14 cellular contexts compared by ENCODE assay signal in the genomic region with DNA sequence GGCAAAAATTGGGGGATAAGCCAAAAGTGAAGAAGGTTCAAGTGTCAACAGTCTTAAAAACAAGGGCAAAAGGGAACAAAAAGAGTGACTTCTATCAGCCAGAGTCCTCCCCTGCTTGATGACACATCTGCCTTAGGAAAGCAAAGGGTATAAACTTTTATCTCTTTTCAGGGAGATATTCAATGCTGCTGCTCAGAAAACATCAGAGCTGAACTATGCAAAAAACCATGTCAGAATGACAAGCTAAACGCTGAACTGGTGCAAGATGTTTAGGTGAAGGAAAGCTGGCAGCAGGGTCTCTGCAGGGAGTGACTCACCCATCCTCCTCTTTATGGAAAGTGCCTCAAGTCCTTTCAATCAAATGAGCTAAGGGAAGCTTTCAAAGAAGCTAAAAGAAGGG. TPM values are rescaled to one million over a fixed set of nuclear protein-coding genes. Genes with fewer than 3 reads are reported as not detected.
DNase-seq lines count a peak whose midpoint lies in the region; ATAC-seq and TF ChIP-seq lines count a peak whose summit lies in the region.
"Had no signal": no experiment of that assay in that cellular context is flagged by ENCODE, and none has a peak within 500 bp of the region (broad histone marks: within the 10 kb centered on the region; RNA-seq: fewer than 3 reads in every experiment).

No MANE protein-coding gene starts in this region.

- peaks cover 9% of the 10 kb centered on the region for H3K4me1 Mint-ChIP-seq in endodermal cell

- no peak overlapping the region for H3K27ac Mint-ChIP-seq in endodermal cell

- TF ChIP-seq CTCF in endodermal cell (conservative IDR thresholded peaks at IDR 0.05), result no peak
- TF ChIP-seq CTCF in omental fat pad (IDR thresholded peaks at IDR 0.05), result no peak

- no peak overlapping the region for H3K4me3 Mint-ChIP-seq in endodermal cell

- no peaks in the 10 kb centered on the region for H3K27me3 ChIP-seq in endodermal cell (ENCODE audit: control insufficient read depth, insufficient read depth, low read length, poor library complexity, severe bottlenecking)
- H3K27me3 ChIP-seq: foreskin keratinocyte, right lobe of liver had no signal

- peaks cover 7% of the 10 kb centered on the region for H3K4me1 ChIP-seq in endodermal cell (ENCODE audit: control insufficient read depth, insufficient read depth, low read length)
- H3K4me1 ChIP-seq: foreskin keratinocyte had no signal

- no peak overlapping the region for H3K9ac ChIP-seq in endodermal cell (ENCODE audit: extremely low read depth, low read length, poor library complexity, severe bottlenecking)

- peaks cover 31% of the 10 kb centered on the region for H3K36me3 ChIP-seq in endodermal cell (ENCODE audit: control insufficient read depth, insufficient read depth, low read length)

- H3K27ac ChIP-seq in endodermal cell (ENCODE audit: low read depth, low read length), result no peak overlapping the region
- H3K27ac ChIP-seq: foreskin keratinocyte, right lobe of liver had no signal

- no peaks in the 10 kb centered on the region for H3K27me3 Mint-ChIP-seq in endodermal cell (ENCODE audit: insufficient read depth)

- H3K36me3 Mint-ChIP-seq in endodermal cell (ENCODE audit: low read depth), result peaks cover 14% of the 10 kb centered on the region

- no peaks in the 10 kb centered on the region for H3K9me3 Mint-ChIP-seq in endodermal cell

- ATAC-seq in omental fat pad (ENCODE audit: low FRiP score), result peak; percentile 88
- no peak for ATAC-seq in HG03457 (IDR thresholded peaks at IDR 0.05; ENCODE audit: unreplicated experiment)
- ATAC-seq in GM18511 (IDR thresholded peaks at IDR 0.05; ENCODE audit: unreplicated experiment), result no peak
- ATAC-seq in HG02588 (IDR thresholded peaks at IDR 0.05; ENCODE audit: unreplicated experiment), result no peak
- ATAC-seq: foreskin keratinocyte, right lobe of liver had no signal

- peaks cover 3% of the 10 kb centered on the region for H3K9me3 ChIP-seq in endodermal cell (ENCODE audit: control insufficient read depth, low read length)
- H3K9me3 ChIP-seq: right lobe of liver had no signal

- WGBS in endodermal cell (ENCODE audit: insufficient coverage in 1 of 2, insufficient read length in 1 of 2), 2 experiments, result 30% methylated on average over 1 of the region's 1 CpG; no CpG with 5 or more reads in 1 of the 2 experiments

- peak; percentile 63 for DNase-seq in Daoy (ENCODE audit: low read depth)
- DNase-seq in NCI-H226, result peak; percentile 95
- DNase-seq in endodermal cell, result peak; percentile 46
- DNase-seq in omental fat pad (ENCODE audit: low spot score), result no peak
- no peak for DNase-seq in activated CD8-positive, alpha-beta memory T cell treated with anti-CD3 and anti-CD28 coated beads for 24 hours
- DNase-seq: COR-L47, foreskin keratinocyte, NCI-H748 treated with DMSO at 0.1 percent for 48 hours, right lobe of liver, T-helper 1 cell had no signal

- no peak overlapping the region for H3K4me3 ChIP-seq in endodermal cell (ENCODE audit: low read length)
- H3K4me3 ChIP-seq: lung, right lobe of liver had no signal

RNA-seq across cellular contexts. Expression of a gene that starts 24.7 kb away (rescaled TPM):
- 28.1 and 29.5 TPM in 2 replicates for total RNA-seq in Daoy (2014; rRNA removed; shearing (Covaris generic))
- total RNA-seq in endodermal cell, result 10 to 100 TPM; 25.3 to 26.6 TPM
- 55.6 TPM for polyA plus RNA-seq in endodermal cell (2013, experiment 1 of 2)
- polyA plus RNA-seq in endodermal cell (2013, experiment 2 of 2), result 49.6 TPM
- total RNA-seq in omental fat pad, result 100 to 1,000 TPM in 1 of 4 donors, 10 to 100 TPM in 3; 21.0 to 168 (median 34.7) TPM

RNA-seq across cellular contexts. Expression of a gene that starts 32.3 kb away (rescaled TPM):
- 3.5 and 4.7 TPM in 2 replicates for total RNA-seq in Daoy (2014; rRNA removed; shearing (Covaris generic))
- 1 to 10 TPM; 1.7 to 2.7 TPM for total RNA-seq in endodermal cell
- 3.3 TPM for polyA plus RNA-seq in endodermal cell (2013, experiment 1 of 2)
- polyA plus RNA-seq in endodermal cell (2013, experiment 2 of 2), result 3.4 TPM
- total RNA-seq in omental fat pad, result 1 to 10 TPM; 1.1 to 2.7 (median 1.6) TPM

RNA-seq across cellular contexts. Expression of a gene that starts 32.7 kb away (rescaled TPM):
- 15.0 and 24.1 TPM in 2 replicates for total RNA-seq in Daoy (2014; rRNA removed; shearing (Covaris generic))
- 10 to 100 TPM; 11.6 to 12.7 TPM for total RNA-seq in endodermal cell
- polyA plus RNA-seq in endodermal cell (2013, experiment 1 of 2), result 38.3 TPM
- 30.1 TPM for polyA plus RNA-seq in endodermal cell (2013, experiment 2 of 2)
- 10 to 100 TPM; 12.2 to 40.0 (median 20.2) TPM for total RNA-seq in omental fat pad

Comparison
In these comparisons a context has a peak if more than half of its experiments do, and no peak if none do; other contexts are left out.
1. DNase-seq: peak in Daoy (single experiment), NCI-H226 (single experiment) and endodermal cell (single experiment); none in omental fat pad (single experiment) and activated CD8-positive, alpha-beta memory T cell treated with anti-CD3 and anti-CD28 coated beads for 24 hours (single experiment).